ENCODE assay signal across 8 cellular contexts in genomic region chr9:35604578-35605335, GRCh38. TPM values are rescaled to one million over a fixed set of nuclear protein-coding genes. Genes with fewer than 3 reads are reported as not detected.
DNase-seq lines count a peak whose midpoint lies in the region; ATAC-seq and TF ChIP-seq lines count a peak whose summit lies in the region.

Gene TESK1, plus strand, starts transcription at chr9:35605262. Its CDS starts 358 bp downstream, at chr9:35605620.

- H3K4me3 ChIP-seq in AG04449 (ENCODE audit: low read depth, low read length) (peak within 1 kb of the TSS; percentile 72), lung (peak within 1 kb of the TSS; percentile 64)

- ATAC-seq in GM18868 (IDR thresholded peaks at IDR 0.05; ENCODE audit: unreplicated experiment): peak; percentile 45
- ATAC-seq in HG03159 (IDR thresholded peaks at IDR 0.05; ENCODE audit: unreplicated experiment): peak; percentile 41
- ATAC-seq in activated CD8-positive, alpha-beta T cell treated with anti-CD3 and anti-CD28 coated beads, Interleukin-2, amount 10 ng/mL, durations not matched to agents 7 days and 5 days: peak; percentile 48
- peak; percentile 57 for ATAC-seq in lung (ENCODE audit: insufficient read depth, low FRiP score)

- H3K27ac ChIP-seq in lung (ENCODE audit: low read depth in 1 of 2, low read length in 1 of 2): peak within 1 kb of the TSS; percentile 91

- POLR2A ChIA-PET in AG04449 (lab: Yijun Ruan, JAX): no interaction called here
- POLR2A ChIA-PET in activated CD8-positive, alpha-beta T cell treated with anti-CD3 and anti-CD28 coated beads, Interleukin-2, amount 10 ng/mL, durations not matched to agents 7 days and 5 days (lab: Charles Lee): interaction anchor here (0.6 to 3.2 kb wide), 11 partner anchors 11 to 237 kb away, joined by 3 to 22 read pairs (median 3); partner anchors contain the start of genes ARHGEF39, CCDC107, RMRP and SIT1

- no peaks in the 10 kb centered on the region for H3K27me3 ChIP-seq in lung (ENCODE audit: control insufficient read depth, insufficient read depth)

- H3K9me3 ChIP-seq in lung (ENCODE audit: control insufficient read depth in 2 of 2, insufficient read depth in 1 of 2, low read length in 1 of 2): no peaks in the 10 kb centered on the region

- H3K9me3 Mint-ChIP-seq in activated CD8-positive, alpha-beta T cell treated with anti-CD3 and anti-CD28 coated beads, Interleukin-2, amount 10 ng/mL, durations not matched to agents 7 days and 5 days (ENCODE audit: insufficient read depth): no peaks in the 10 kb centered on the region

- TF ChIP-seq CTCF in AG04449 (IDR thresholded peaks at IDR 0.05; ENCODE audit: insufficient read depth, low read length, missing control alignments): no peak
- TF ChIP-seq CTCF in lung (IDR thresholded peaks at IDR 0.05; ENCODE audit: control extremely low read depth, extremely low read depth): no peak

- no peaks in the 10 kb centered on the region for H3K27me3 Mint-ChIP-seq in activated CD8-positive, alpha-beta T cell treated with anti-CD3 and anti-CD28 coated beads, Interleukin-2, amount 10 ng/mL, durations not matched to agents 7 days and 5 days (ENCODE audit: low read depth)

- H3K36me3 ChIP-seq in lung (ENCODE audit: control insufficient read depth in 2 of 2, insufficient read depth in 2 of 2, low read length in 2 of 2): peaks cover 2 to 20% of the 10 kb centered on the region in 2 donors

- WGBS in lung, 2 donors: 0% methylated on average over 34 to 52 of the region's 52 CpGs

- H3K4me3 Mint-ChIP-seq in activated CD8-positive, alpha-beta T cell treated with anti-CD3 and anti-CD28 coated beads, Interleukin-2, amount 10 ng/mL, durations not matched to agents 7 days and 5 days: peak within 1 kb of the TSS; percentile 90

- peaks cover 22% of the 10 kb centered on the region for H3K36me3 Mint-ChIP-seq in activated CD8-positive, alpha-beta T cell treated with anti-CD3 and anti-CD28 coated beads, Interleukin-2, amount 10 ng/mL, durations not matched to agents 7 days and 5 days (ENCODE audit: low read depth)

- DNase-seq in AG04449 (ENCODE audit: low read depth, low spot score) (no peak), NCI-H526 (lab: John Stamatoyannopoulos, UW) (peak; percentile 64 to 86), lung (ENCODE audit: low spot score) (peak; percentile 82)
- peak; percentile 90 for DNase-seq in activated CD8-positive, alpha-beta T cell treated with anti-CD3 and anti-CD28 coated beads, Interleukin-2, amount 10 ng/mL, durations not matched to agents 7 days and 5 days
- peak; percentile 66 for DNase-seq in effector CD8-positive, alpha-beta T cell (lab: John Stamatoyannopoulos, UW)
- peak; percentile 50 to 71 (median 58) for DNase-seq in stimulated activated CD4-positive, alpha-beta T cell treated with anti-CD3 and anti-CD28 coated beads, TNF-alpha, amount 100 ng/mL, for 1 hour (ENCODE audit: low read depth in 3 of 3, low spot score in 1 of 3)

- CTCF ChIA-PET in AG04449 (lab: Yijun Ruan, JAX): interaction anchor here (0.6 to 2.2 kb wide), 8 partner anchors 9 to 125 kb away, joined by 3 to 17 read pairs (median 8); no protein-coding TSS in a partner anchor
- CTCF ChIA-PET in activated CD8-positive, alpha-beta T cell treated with anti-CD3 and anti-CD28 coated beads, Interleukin-2, amount 10 ng/mL, durations not matched to agents 7 days and 5 days (lab: Charles Lee): interaction anchor here (0.7 to 3.5 kb wide), 12 partner anchors 9 to 131 kb away, joined by 3 to 47 read pairs (median 12); partner anchors contain the start of genes ARHGEF39, CCDC107, CD72 and RMRP

- H3K4me1 ChIP-seq in lung (ENCODE audit: control insufficient read depth in 2 of 2, insufficient read depth in 2 of 2, low read length in 2 of 2): peaks cover 0 to 4% of the 10 kb centered on the region in 2 donors

- peak within 1 kb of the TSS; percentile 96 for H3K27ac Mint-ChIP-seq in activated CD8-positive, alpha-beta T cell treated with anti-CD3 and anti-CD28 coated beads, Interleukin-2, amount 10 ng/mL, durations not matched to agents 7 days and 5 days

- H3K4me1 Mint-ChIP-seq in activated CD8-positive, alpha-beta T cell treated with anti-CD3 and anti-CD28 coated beads, Interleukin-2, amount 10 ng/mL, durations not matched to agents 7 days and 5 days (ENCODE audit: low read depth): peaks cover 37% of the 10 kb centered on the region

RNA-seq across cellular contexts. Expression of gene TESK1, which starts in this region (rescaled TPM):
- total RNA-seq in activated CD8-positive, alpha-beta T cell treated with anti-CD3 and anti-CD28 coated beads, Interleukin-2, amount 10 ng/mL, durations not matched to agents 7 days and 5 days: 10 to 100 TPM; 41.6 to 47.1 TPM
- 10 to 100 TPM; 13.7 to 46.9 TPM for total RNA-seq in lung
- polyA plus RNA-seq in lung: 10 to 100 TPM; 20.8 to 40.1 TPM
